ENCODE assay signal across 8 cellular contexts in the genomic region with DNA sequence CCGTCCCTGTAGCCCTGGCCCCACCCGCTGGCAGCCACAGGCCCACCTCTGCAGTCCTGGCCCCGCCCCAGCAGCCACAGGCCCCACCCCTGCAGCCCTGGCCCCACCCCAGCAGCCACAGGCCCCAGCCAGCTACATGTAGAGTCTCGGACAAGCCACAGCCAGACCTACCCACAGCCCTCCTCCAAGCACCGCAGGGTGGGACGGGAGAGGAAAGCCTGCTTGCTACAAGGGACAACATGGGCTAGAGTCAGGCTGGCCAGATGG. TPM values are rescaled to one million over a fixed set of nuclear protein-coding genes. Genes with fewer than 3 reads are reported as not detected.
DNase-seq lines count a peak whose midpoint lies in the region; ATAC-seq and TF ChIP-seq lines count a peak whose summit lies in the region.

No MANE protein-coding gene starts in this region.

- DNase-seq in GM13977 (ENCODE audit: low spot score) (peak; percentile 96), WTC11 (ENCODE audit: low spot score) (peak; percentile 73), mucosa of gallbladder (ENCODE audit: low spot score) (peak; percentile 28), NCI-H2196 treated with DMSO at 0.1 percent for 48 hours (lab: John Stamatoyannopoulos, UW; ENCODE audit: unreplicated experiment) (no peak), KBM-7 (no peak), omental fat pad (ENCODE audit: low spot score) (no peak), activated T-cell treated with anti-CD3 and anti-CD28 coated beads for 4 hours (no peak)

- H3K4me3 Mint-ChIP-seq in WTC11 = no peak overlapping the region

- TF ChIP-seq CTCF in GM13977 (IDR thresholded peaks at IDR 0.05; ENCODE audit: extremely low read depth, insufficient read depth, missing control alignments) (no peak), WTC11 (IDR thresholded peaks at IDR 0.05) (no peak), omental fat pad (IDR thresholded peaks at IDR 0.05) (no peak)

- H3K4me1 Mint-ChIP-seq in WTC11 = no peaks in the 10 kb centered on the region

- H3K27me3 Mint-ChIP-seq in WTC11 (ENCODE audit: low read depth) = no peaks in the 10 kb centered on the region

- CTCF ChIA-PET in WTC11 (lab: Charles Lee) = interaction anchor here (0.6 to 2.5 kb wide), 8 partner anchors 19 to 518 kb away, joined by 4 to 18 read pairs (median 6); no protein-coding TSS in a partner anchor

- ATAC-seq in HG02759 (IDR thresholded peaks at IDR 0.05; ENCODE audit: unreplicated experiment) (peak; percentile 65), WTC11 (peak; percentile 98), omental fat pad (ENCODE audit: low FRiP score) (no peak)

- POLR2A ChIA-PET in WTC11 (lab: Charles Lee) = no interaction called here

- H3K9me3 Mint-ChIP-seq in WTC11 = no peaks in the 10 kb centered on the region

- peaks cover 14% of the 10 kb centered on the region; the same call in 1 of the 2 replicates for H3K36me3 Mint-ChIP-seq in WTC11

- H3K27ac Mint-ChIP-seq in WTC11 = no peak overlapping the region

- in situ Hi-C loops in GM13977 (cut with MboI; ENCODE audit: low pct_unique_long_range_greater_than_20kb, low sequenced_read_pairs, unreplicated experiment) (loop anchor here (10.0 kb wide), 1 partner anchor 207 kb away; a partner anchor contains a TSS), KBM-7 (cut with MboI; ENCODE audit: low pct_unique_long_range_greater_than_20kb, low sequenced_read_pairs) (no loop called here)

TF ChIP-seq in WTC11, 78 proteins besides CTCF, POLR2A, EP300 and RAD21 (continues in another document):
- TF ChIP-seq ZNF263 (CRISPR knock-in tag; IDR thresholded peaks at IDR 0.05; ENCODE audit: low read depth) = no peak
- TF ChIP-seq RELA (CRISPR knock-in tag; IDR thresholded peaks at IDR 0.05; ENCODE audit: borderline replicate concordance) = no peak
- TF ChIP-seq, protein P1, sequence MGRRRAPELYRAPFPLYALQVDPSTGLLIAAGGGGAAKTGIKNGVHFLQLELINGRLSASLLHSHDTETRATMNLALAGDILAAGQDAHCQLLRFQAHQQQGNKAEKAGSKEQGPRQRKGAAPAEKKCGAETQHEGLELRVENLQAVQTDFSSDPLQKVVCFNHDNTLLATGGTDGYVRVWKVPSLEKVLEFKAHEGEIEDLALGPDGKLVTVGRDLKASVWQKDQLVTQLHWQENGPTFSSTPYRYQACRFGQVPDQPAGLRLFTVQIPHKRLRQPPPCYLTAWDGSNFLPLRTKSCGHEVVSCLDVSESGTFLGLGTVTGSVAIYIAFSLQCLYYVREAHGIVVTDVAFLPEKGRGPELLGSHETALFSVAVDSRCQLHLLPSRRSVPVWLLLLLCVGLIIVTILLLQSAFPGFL (CRISPR knock-in tag; IDR thresholded peaks at IDR 0.05; ENCODE audit: borderline replicate concordance) = no peak
- no peak for TF ChIP-seq JUN (CRISPR knock-in tag; IDR thresholded peaks at IDR 0.05)
- TF ChIP-seq KAT7 (CRISPR knock-in tag; IDR thresholded peaks at IDR 0.05; ENCODE audit: borderline replicate concordance) = no peak
- no peak for TF ChIP-seq NFYB (CRISPR knock-in tag; conservative IDR thresholded peaks at IDR 0.05; ENCODE audit: low read depth)
- TF ChIP-seq, protein P2, sequence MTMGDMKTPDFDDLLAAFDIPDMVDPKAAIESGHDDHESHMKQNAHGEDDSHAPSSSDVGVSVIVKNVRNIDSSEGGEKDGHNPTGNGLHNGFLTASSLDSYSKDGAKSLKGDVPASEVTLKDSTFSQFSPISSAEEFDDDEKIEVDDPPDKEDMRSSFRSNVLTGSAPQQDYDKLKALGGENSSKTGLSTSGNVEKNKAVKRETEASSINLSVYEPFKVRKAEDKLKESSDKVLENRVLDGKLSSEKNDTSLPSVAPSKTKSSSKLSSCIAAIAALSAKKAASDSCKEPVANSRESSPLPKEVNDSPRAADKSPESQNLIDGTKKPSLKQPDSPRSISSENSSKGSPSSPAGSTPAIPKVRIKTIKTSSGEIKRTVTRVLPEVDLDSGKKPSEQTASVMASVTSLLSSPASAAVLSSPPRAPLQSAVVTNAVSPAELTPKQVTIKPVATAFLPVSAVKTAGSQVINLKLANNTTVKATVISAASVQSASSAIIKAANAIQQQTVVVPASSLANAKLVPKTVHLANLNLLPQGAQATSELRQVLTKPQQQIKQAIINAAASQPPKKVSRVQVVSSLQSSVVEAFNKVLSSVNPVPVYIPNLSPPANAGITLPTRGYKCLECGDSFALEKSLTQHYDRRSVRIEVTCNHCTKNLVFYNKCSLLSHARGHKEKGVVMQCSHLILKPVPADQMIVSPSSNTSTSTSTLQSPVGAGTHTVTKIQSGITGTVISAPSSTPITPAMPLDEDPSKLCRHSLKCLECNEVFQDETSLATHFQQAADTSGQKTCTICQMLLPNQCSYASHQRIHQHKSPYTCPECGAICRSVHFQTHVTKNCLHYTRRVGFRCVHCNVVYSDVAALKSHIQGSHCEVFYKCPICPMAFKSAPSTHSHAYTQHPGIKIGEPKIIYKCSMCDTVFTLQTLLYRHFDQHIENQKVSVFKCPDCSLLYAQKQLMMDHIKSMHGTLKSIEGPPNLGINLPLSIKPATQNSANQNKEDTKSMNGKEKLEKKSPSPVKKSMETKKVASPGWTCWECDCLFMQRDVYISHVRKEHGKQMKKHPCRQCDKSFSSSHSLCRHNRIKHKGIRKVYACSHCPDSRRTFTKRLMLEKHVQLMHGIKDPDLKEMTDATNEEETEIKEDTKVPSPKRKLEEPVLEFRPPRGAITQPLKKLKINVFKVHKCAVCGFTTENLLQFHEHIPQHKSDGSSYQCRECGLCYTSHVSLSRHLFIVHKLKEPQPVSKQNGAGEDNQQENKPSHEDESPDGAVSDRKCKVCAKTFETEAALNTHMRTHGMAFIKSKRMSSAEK (CRISPR knock-in tag; IDR thresholded peaks at IDR 0.05; ENCODE audit: borderline replicate concordance) = no peak
- TF ChIP-seq JAZF1 (CRISPR knock-in tag; IDR thresholded peaks at IDR 0.05) = no peak
- TF ChIP-seq OVOL2 (CRISPR knock-in tag; IDR thresholded peaks at IDR 0.05; ENCODE audit: borderline replicate concordance) = no peak
- TF ChIP-seq, protein P3, sequence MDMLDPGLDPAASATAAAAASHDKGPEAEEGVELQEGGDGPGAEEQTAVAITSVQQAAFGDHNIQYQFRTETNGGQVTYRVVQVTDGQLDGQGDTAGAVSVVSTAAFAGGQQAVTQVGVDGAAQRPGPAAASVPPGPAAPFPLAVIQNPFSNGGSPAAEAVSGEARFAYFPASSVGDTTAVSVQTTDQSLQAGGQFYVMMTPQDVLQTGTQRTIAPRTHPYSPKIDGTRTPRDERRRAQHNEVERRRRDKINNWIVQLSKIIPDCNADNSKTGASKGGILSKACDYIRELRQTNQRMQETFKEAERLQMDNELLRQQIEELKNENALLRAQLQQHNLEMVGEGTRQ (CRISPR knock-in tag; IDR thresholded peaks at IDR 0.05) = no peak
- TF ChIP-seq, protein P4, sequence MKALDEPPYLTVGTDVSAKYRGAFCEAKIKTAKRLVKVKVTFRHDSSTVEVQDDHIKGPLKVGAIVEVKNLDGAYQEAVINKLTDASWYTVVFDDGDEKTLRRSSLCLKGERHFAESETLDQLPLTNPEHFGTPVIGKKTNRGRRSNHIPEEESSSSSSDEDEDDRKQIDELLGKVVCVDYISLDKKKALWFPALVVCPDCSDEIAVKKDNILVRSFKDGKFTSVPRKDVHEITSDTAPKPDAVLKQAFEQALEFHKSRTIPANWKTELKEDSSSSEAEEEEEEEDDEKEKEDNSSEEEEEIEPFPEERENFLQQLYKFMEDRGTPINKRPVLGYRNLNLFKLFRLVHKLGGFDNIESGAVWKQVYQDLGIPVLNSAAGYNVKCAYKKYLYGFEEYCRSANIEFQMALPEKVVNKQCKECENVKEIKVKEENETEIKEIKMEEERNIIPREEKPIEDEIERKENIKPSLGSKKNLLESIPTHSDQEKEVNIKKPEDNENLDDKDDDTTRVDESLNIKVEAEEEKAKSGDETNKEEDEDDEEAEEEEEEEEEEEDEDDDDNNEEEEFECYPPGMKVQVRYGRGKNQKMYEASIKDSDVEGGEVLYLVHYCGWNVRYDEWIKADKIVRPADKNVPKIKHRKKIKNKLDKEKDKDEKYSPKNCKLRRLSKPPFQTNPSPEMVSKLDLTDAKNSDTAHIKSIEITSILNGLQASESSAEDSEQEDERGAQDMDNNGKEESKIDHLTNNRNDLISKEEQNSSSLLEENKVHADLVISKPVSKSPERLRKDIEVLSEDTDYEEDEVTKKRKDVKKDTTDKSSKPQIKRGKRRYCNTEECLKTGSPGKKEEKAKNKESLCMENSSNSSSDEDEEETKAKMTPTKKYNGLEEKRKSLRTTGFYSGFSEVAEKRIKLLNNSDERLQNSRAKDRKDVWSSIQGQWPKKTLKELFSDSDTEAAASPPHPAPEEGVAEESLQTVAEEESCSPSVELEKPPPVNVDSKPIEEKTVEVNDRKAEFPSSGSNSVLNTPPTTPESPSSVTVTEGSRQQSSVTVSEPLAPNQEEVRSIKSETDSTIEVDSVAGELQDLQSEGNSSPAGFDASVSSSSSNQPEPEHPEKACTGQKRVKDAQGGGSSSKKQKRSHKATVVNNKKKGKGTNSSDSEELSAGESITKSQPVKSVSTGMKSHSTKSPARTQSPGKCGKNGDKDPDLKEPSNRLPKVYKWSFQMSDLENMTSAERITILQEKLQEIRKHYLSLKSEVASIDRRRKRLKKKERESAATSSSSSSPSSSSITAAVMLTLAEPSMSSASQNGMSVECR (CRISPR knock-in tag; IDR thresholded peaks at IDR 0.05; ENCODE audit: borderline replicate concordance) = no peak
- TF ChIP-seq ZNF423 (CRISPR knock-in tag; IDR thresholded peaks at IDR 0.05) = no peak
- TF ChIP-seq, protein P5, sequence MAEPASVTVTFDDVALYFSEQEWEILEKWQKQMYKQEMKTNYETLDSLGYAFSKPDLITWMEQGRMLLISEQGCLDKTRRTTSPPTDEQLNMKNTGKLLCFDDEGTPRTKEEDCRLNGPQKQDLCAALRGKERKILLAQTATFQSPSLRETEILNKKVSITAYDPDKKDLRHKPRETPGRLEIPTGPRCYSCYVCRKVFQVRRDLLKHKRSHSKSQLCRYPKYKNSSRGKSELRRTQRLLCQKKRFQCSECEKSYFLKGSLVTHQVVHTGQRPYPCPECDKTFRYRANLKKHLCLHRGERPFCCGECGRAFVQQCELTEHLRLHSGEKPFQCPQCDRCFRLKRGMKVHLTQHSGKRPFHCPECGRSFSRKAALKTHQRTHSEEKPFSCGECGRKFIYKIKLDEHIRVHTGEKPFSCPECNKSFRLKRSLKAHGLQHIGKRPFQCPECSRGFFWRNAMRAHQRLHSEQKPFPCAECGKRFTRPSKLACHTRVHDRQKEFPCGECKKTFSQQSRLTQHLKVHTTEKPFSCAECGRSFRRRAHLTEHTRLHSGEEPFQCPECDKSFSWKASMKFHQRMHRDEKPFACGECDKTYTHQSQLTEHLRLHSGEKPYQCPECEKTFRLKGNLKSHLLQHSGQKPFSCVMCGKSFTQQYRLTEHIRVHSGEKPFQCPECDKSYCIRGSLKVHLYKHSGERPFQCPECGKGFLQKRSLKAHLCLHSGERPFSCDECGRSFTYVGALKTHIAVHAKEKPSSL (CRISPR knock-in tag; conservative IDR thresholded peaks at IDR 0.05) = no peak

RNA-seq across cellular contexts. Expression of a gene that starts 49.5 kb away (rescaled TPM):
- total RNA-seq in WTC11 (2021) = 8.5 to 15.2 TPM (median 13.7 TPM) in 3 replicates
- 2.8 TPM for total RNA-seq in mucosa of gallbladder
- 1 to 10 TPM in 3 of 4 donors, under 1 TPM in 1; 0.56 to 6.9 (median 1.8) TPM for total RNA-seq in omental fat pad

Comparison
In these comparisons a context has a peak if more than half of its experiments do, and no peak if none do; other contexts are left out.
1. DNase-seq: peak in GM13977 (single experiment), WTC11 (single experiment) and mucosa of gallbladder (single experiment); none in NCI-H2196 treated with DMSO at 0.1 percent for 48 hours (single experiment), KBM-7 (single experiment), omental fat pad (single experiment) and activated T-cell treated with anti-CD3 and anti-CD28 coated beads for 4 hours (single experiment).